1 cellular context compared by ENCODE assay signal in the genomic region with DNA sequence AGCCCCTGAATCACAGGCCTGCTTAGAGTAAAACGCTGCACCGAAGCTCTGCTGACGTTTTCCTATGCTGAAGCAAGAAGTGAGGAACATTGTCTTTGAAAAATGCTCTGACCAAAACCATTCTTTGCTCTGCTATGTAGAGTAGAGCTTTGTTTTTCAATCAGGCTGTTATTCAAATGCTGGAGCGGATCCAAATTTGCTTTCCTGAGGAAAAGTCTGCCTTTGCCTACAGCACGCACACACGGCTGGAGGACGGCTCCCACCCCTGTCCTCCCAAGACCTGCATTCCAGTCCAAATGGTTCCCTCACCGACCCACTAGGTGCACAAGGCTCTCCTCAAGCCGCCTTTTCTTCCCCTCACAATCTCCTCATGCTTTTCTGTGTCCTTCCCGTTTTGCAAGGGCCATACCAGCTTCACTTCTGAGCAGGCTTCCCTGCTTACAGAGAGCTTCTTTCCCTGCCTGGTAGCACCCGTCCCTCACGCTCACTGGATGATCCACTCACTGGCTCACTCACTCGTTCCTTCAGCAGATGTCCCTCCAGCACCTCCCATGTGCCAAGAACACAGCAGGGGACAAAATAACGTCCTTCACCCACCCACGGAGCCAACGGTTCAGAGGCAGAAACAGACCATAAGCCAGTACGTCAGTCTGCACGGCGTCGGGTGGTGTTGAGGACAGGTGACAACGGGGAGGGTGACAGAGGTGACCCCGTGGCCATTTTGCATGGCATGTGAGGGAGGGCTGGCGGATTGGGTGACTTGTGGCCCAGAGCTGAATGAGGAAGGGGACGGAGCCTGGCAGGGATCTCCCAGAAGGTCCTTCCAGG.
TF ChIP-seq lines count a peak whose summit lies in the region.

No MANE protein-coding gene starts in this region.

TF ChIP-seq in SK-N-SH, 30 proteins besides CTCF, POLR2A, EP300 and RAD21 (continued from another document):
- TF ChIP-seq, protein P1, sequence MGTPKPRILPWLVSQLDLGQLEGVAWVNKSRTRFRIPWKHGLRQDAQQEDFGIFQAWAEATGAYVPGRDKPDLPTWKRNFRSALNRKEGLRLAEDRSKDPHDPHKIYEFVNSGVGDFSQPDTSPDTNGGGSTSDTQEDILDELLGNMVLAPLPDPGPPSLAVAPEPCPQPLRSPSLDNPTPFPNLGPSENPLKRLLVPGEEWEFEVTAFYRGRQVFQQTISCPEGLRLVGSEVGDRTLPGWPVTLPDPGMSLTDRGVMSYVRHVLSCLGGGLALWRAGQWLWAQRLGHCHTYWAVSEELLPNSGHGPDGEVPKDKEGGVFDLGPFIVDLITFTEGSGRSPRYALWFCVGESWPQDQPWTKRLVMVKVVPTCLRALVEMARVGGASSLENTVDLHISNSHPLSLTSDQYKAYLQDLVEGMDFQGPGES (IDR thresholded peaks at IDR 0.05; ENCODE audit: low read depth, low read length) = no peak
- TF ChIP-seq GABPA (IDR thresholded peaks at IDR 0.05; ENCODE audit: low read depth) = no peak
- no peak for TF ChIP-seq MEF2A (IDR thresholded peaks at IDR 0.05; ENCODE audit: borderline replicate concordance, low read depth)
- TF ChIP-seq, protein P2, sequence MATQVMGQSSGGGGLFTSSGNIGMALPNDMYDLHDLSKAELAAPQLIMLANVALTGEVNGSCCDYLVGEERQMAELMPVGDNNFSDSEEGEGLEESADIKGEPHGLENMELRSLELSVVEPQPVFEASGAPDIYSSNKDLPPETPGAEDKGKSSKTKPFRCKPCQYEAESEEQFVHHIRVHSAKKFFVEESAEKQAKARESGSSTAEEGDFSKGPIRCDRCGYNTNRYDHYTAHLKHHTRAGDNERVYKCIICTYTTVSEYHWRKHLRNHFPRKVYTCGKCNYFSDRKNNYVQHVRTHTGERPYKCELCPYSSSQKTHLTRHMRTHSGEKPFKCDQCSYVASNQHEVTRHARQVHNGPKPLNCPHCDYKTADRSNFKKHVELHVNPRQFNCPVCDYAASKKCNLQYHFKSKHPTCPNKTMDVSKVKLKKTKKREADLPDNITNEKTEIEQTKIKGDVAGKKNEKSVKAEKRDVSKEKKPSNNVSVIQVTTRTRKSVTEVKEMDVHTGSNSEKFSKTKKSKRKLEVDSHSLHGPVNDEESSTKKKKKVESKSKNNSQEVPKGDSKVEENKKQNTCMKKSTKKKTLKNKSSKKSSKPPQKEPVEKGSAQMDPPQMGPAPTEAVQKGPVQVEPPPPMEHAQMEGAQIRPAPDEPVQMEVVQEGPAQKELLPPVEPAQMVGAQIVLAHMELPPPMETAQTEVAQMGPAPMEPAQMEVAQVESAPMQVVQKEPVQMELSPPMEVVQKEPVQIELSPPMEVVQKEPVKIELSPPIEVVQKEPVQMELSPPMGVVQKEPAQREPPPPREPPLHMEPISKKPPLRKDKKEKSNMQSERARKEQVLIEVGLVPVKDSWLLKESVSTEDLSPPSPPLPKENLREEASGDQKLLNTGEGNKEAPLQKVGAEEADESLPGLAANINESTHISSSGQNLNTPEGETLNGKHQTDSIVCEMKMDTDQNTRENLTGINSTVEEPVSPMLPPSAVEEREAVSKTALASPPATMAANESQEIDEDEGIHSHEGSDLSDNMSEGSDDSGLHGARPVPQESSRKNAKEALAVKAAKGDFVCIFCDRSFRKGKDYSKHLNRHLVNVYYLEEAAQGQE (IDR thresholded peaks at IDR 0.05; ENCODE audit: low read depth, low read length) = no peak
- no peak for TF ChIP-seq POLR2AphosphoS5 (IDR thresholded peaks at IDR 0.05; ENCODE audit: low read depth, low read length)
- TF ChIP-seq CHD2 (IDR thresholded peaks at IDR 0.05; ENCODE audit: low read length, partially characterized antibody) = no peak
- TF ChIP-seq SMC3 (IDR thresholded peaks at IDR 0.05; ENCODE audit: low read depth, low read length) = no peak
- no peak for TF ChIP-seq EZH2phosphoT487 (IDR thresholded peaks at IDR 0.05; ENCODE audit: borderline replicate concordance, low read depth)
- no peak for TF ChIP-seq MAX (IDR thresholded peaks at IDR 0.05; ENCODE audit: low read depth)
- no peak for TF ChIP-seq TCF12 (IDR thresholded peaks at IDR 0.05)
TF ChIP-seq in SK-N-SH: peak in this region for 0.
